5 cellular contexts compared by ENCODE assay signal in the genomic region with DNA sequence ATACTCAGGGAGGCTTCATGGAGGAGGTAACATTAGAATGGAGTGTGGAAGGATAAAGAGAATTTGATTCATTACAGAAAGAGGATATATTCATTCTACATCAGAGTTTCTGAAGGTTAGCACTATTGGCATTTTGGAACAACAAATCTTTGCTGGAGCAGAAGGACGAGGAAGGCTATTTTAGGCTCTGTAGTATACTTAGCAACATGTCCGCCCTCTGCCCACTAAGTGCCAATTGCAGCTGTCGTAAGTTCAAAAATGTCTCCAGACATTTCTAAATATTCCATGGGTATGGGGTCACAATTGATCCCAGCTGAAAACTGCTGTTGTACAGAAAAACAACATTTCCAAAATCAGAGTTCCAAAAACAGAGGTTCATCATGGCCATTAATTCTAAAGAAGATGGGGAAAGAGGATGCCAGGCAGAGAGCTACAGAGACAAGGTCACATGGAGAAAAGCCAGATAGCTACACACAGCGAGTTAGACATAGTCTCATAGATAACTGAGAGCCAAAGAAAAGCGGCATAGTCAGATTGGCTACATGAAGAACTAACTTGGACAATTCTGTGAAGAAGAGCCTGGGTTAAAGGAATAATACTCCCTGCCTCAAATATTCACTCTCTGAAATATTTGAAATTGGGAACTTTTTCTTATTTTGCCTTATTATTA.
"Had no signal": no experiment of that assay in that cellular context is flagged by ENCODE, and none has a peak within 500 bp of the region (broad histone marks: within the 10 kb centered on the region; RNA-seq: fewer than 3 reads in every experiment).

No MANE protein-coding gene starts in this region.

- DNase-seq: H9, HCEC 1CT, IMR-90 had no signal

- H2AFZ ChIP-seq: GM23338 had no signal

- H3K4me3 ChIP-seq: GM23338, K562 had no signal

- ATAC-seq: GM23338, K562 had no signal

- H3K4me2 ChIP-seq: GM23338 had no signal
